1 cellular context compared by ENCODE assay signal in genomic region chr1:23568608-23569383, GRCh38.
TF ChIP-seq lines count a peak whose summit lies in the region.

No MANE protein-coding gene starts in this region.

TF ChIP-seq in K562, 482 proteins besides CTCF, POLR2A, EP300 and RAD21 (continued from another document and continues in another):
- TF ChIP-seq CBX3 (IDR thresholded peaks at IDR 0.05; ENCODE audit: borderline replicate concordance in 1 of 2, low read length in 2 of 2) (no peak), HLTF (IDR thresholded peaks at IDR 0.05) (peak; percentile 87; the same call in 1 of the 2 replicates), ATF7 (IDR thresholded peaks at IDR 0.05) (0 out of 2 replicates have a peak, but pooled peaks have one; percentile 8), TAF1 (IDR thresholded peaks at IDR 0.05; ENCODE audit: control insufficient read depth, extremely low read depth, insufficient read depth, low read length, severe bottlenecking) (no peak), RBM15 (IDR thresholded peaks at IDR 0.05; ENCODE audit: insufficient read depth, low read length) (no peak), ELF4 (CRISPR knock-in tag; IDR thresholded peaks at IDR 0.05) (peak; percentile 83), POLR2B (IDR thresholded peaks at IDR 0.05; ENCODE audit: low read depth, partially characterized antibody) (peak; percentile 73), ETV1 (tag; conservative IDR thresholded peaks at IDR 0.05; ENCODE audit: low read depth) (0 out of 2 replicates have a peak, but pooled peaks have one; percentile 20), ZNF316 (IDR thresholded peaks at IDR 0.05) (0 out of 2 replicates have a peak, but pooled peaks have one; percentile 5), HDAC1 (IDR thresholded peaks at IDR 0.05) (peak in 1 of 2 experiments; percentile 84; a peak in 2 of 4 replicates), TFAP4 (CRISPR knock-in tag; IDR thresholded peaks at IDR 0.05; ENCODE audit: borderline replicate concordance) (0 out of 2 replicates have a peak, but pooled peaks have one; percentile 12), CEBPZ (IDR thresholded peaks at IDR 0.05; ENCODE audit: borderline replicate concordance, low read depth, low read length) (no peak), SMARCA5 (IDR thresholded peaks at IDR 0.05) (peak; percentile 86), EP400 (IDR thresholded peaks at IDR 0.05) (peak; percentile 54; the same call in 1 of the 2 replicates), ZNF609 (CRISPR knock-in tag; IDR thresholded peaks at IDR 0.05; ENCODE audit: borderline replicate concordance) (no peak), ZNF407 (IDR thresholded peaks at IDR 0.05; ENCODE audit: low read depth) (peak; percentile 38; the same call in 1 of the 2 replicates), SOX6 (IDR thresholded peaks at IDR 0.05) (peak; percentile 79), LARP7 (IDR thresholded peaks at IDR 0.05) (peak; percentile 93; the same call in 1 of the 2 replicates), HINFP (tag; conservative IDR thresholded peaks at IDR 0.05; ENCODE audit: low read depth) (0 out of 2 replicates have a peak, but pooled peaks have one; percentile 39), ZNF766 (CRISPR knock-in tag; conservative IDR thresholded peaks at IDR 0.05) (no peak), L3MBTL2 (IDR thresholded peaks at IDR 0.05) (0 out of 2 replicates have a peak, but pooled peaks have one; percentile 10), ZBTB26 (CRISPR knock-in tag; IDR thresholded peaks at IDR 0.05) (peak; percentile 81; the same call in 1 of the 2 replicates), MTA2 (IDR thresholded peaks at IDR 0.05; ENCODE audit: low read depth) (peak; percentile 62; the same call in 1 of the 2 replicates), SMAD2 (IDR thresholded peaks at IDR 0.05; ENCODE audit: low read depth, low read length) (no peak), HBP1 (CRISPR knock-in tag; IDR thresholded peaks at IDR 0.05) (0 out of 2 replicates have a peak, but pooled peaks have one; percentile 45), ZBTB1 (CRISPR knock-in tag; IDR thresholded peaks at IDR 0.05; ENCODE audit: borderline replicate concordance, low read depth) (no peak), RB1 (IDR thresholded peaks at IDR 0.05; ENCODE audit: low read depth) (0 out of 2 replicates have a peak, but pooled peaks have one; percentile 31), ARNT (IDR thresholded peaks at IDR 0.05) (0 out of 4 replicates have a peak, but pooled peaks of 1 of the 2 experiments have one; percentile 41), SMARCE1 (IDR thresholded peaks at IDR 0.05) (peak; percentile 85), NKRF (IDR thresholded peaks at IDR 0.05; ENCODE audit: borderline replicate concordance) (peak; percentile 70; the same call in 1 of the 2 replicates)
